In the genomic region with DNA sequence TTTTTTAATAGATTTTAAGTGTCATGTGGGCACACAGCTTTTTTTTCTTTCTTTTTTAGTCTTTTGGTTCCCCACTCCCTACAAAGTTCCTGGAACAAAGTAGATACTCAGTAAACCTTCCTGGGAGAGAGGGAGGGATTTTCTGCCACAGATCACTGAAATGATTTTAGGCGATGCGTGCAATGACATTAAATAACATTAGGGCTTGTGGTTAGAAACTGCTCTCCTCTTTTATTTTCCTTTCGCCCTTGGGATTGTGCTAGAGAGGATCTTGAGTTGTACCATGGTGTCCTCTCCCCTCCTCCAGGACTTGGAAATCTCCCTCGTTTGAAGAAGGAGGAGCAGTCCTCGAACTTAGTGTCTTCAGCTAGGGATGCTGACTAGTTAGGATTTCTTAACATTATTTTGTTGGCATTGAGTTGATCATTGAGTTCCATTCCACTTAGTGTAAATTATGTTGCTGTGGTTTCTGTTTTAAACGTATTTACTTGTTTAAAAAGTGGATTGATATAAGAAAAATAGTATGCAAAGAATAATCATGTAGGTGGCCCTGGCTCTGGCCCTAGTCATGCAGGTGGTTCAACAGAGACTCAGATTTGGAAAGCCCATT, we compare ENCODE assay signal across 12 cellular contexts.
DNase-seq lines count a peak whose midpoint lies in the region; ATAC-seq, FAIRE-seq and TF ChIP-seq lines count a peak whose summit lies in the region.
"Had no signal": no experiment of that assay in that cellular context is flagged by ENCODE, and none has a peak within 500 bp of the region (broad histone marks: within the 10 kb centered on the region; RNA-seq: fewer than 3 reads in every experiment).

No MANE protein-coding gene starts in this region.

- H3K4me3 ChIP-seq in AG10803 (ENCODE audit: low read length): no peak overlapping the region
- no peak overlapping the region for H3K4me3 ChIP-seq in astrocyte (ENCODE audit: insufficient read depth, low read depth, low read length)

- peaks cover 8% of the 10 kb centered on the region for H3K36me3 ChIP-seq in astrocyte (ENCODE audit: insufficient read depth, low read length)

- no peak for TF ChIP-seq CTCF in AG10803 (conservative IDR thresholded peaks at IDR 0.05; ENCODE audit: low read length)
- no peak for TF ChIP-seq CTCF in astrocyte (IDR thresholded peaks at IDR 0.05; ENCODE audit: insufficient read depth, low read depth, low read length)
- no peak for TF ChIP-seq CTCF in natural killer cell (IDR thresholded peaks at IDR 0.05)

- no peak for FAIRE-seq in astrocyte (lab: Jason Lieb, UNC)

- H3K27ac Mint-ChIP-seq in astrocyte (ENCODE audit: unreplicated experiment) (peak overlapping the region; percentile 89), natural killer cell (peak overlapping the region; percentile 97 to 98)

- H3K79me2 ChIP-seq in astrocyte (ENCODE audit: insufficient read depth, low read length): no peaks in the 10 kb centered on the region

- no peak for ATAC-seq in natural killer cell
- no peak for ATAC-seq in GM21447 (IDR thresholded peaks at IDR 0.05; ENCODE audit: unreplicated experiment)
- ATAC-seq in GM21515 (IDR thresholded peaks at IDR 0.05; ENCODE audit: unreplicated experiment): no peak
- no peak for ATAC-seq in HG02938 (IDR thresholded peaks at IDR 0.05; ENCODE audit: unreplicated experiment)

- H3K36me3 Mint-ChIP-seq in astrocyte (ENCODE audit: low read depth, unreplicated experiment): peaks cover 52% of the 10 kb centered on the region
- H3K36me3 Mint-ChIP-seq in natural killer cell: peaks cover 42% of the 10 kb centered on the region

- peak overlapping the region; percentile 51 for H3K4me3 Mint-ChIP-seq in astrocyte (ENCODE audit: unreplicated experiment)
- peak overlapping the region; percentile 89 for H3K4me3 Mint-ChIP-seq in natural killer cell

- H3K27me3 Mint-ChIP-seq in astrocyte (ENCODE audit: low read depth, unreplicated experiment): no peaks in the 10 kb centered on the region
- H3K27me3 Mint-ChIP-seq in natural killer cell (ENCODE audit: low read depth in 2 of 2): no peaks in the 10 kb centered on the region

- H3K9me3 Mint-ChIP-seq in astrocyte (ENCODE audit: unreplicated experiment) (no peaks in the 10 kb centered on the region), natural killer cell (no peaks in the 10 kb centered on the region)

- H3K27ac ChIP-seq in astrocyte (ENCODE audit: low read depth, low read length): peak overlapping the region; percentile 29

- H3K9me3 ChIP-seq in astrocyte (ENCODE audit: insufficient read depth, low read depth, low read length): no peaks in the 10 kb centered on the region

- no peak overlapping the region for H2AFZ ChIP-seq in astrocyte (ENCODE audit: low read depth, low read length)

- peak overlapping the region; percentile 44 for H3K9ac ChIP-seq in astrocyte (ENCODE audit: low read length)

- H3K27me3 ChIP-seq in astrocyte (ENCODE audit: insufficient read depth, low read length): no peaks in the 10 kb centered on the region

- DNase-seq in AG10803 (ENCODE audit: low read depth): peak; percentile 50
- peak; percentile 35 for DNase-seq in GM03348 (ENCODE audit: low spot score)
- DNase-seq in astrocyte (ENCODE audit: low read depth): peak; percentile 38
- DNase-seq in natural killer cell: no peak
- DNase-seq in globus pallidus (ENCODE audit: low spot score): no peak
- DNase-seq: cerebellar nuclear complex, COR-L47, NCI-H1694, NCI-H748 treated with DMSO at 0.1 percent for 48 hours had no signal

- H3K4me1 Mint-ChIP-seq in astrocyte (ENCODE audit: low read depth, unreplicated experiment) (peaks cover 62% of the 10 kb centered on the region), natural killer cell (peaks cover 89 to 93% of the 10 kb centered on the region in 2 donors)

- intact Hi-C loops in natural killer cell (cut with micrococcal nuclease): loop anchor here (2.0 to 5.0 kb wide), 2 partner anchors 45 to 69 kb away; no protein-coding TSS in a partner anchor

- H3K4me2 ChIP-seq in astrocyte (ENCODE audit: low read length): peak overlapping the region; percentile 66

- H4K20me1 ChIP-seq in astrocyte (ENCODE audit: insufficient read depth, low read length): no peaks in the 10 kb centered on the region

- H3K4me1 ChIP-seq in astrocyte (ENCODE audit: insufficient read depth, low read length): peaks cover 24% of the 10 kb centered on the region

Comparison
In these comparisons a context has a peak if more than half of its experiments do, and no peak if none do; other contexts are left out.
1. DNase-seq: peak in AG10803 (single experiment), GM03348 (single experiment) and astrocyte (single experiment); none in natural killer cell (single experiment) and globus pallidus (single experiment).